8 cellular contexts compared by ENCODE assay signal in genomic region chr2:25078171-25079049, GRCh38. TPM values are rescaled to one million over a fixed set of nuclear protein-coding genes. Genes with fewer than 3 reads are reported as not detected.
DNase-seq lines count a peak whose midpoint lies in the region; ATAC-seq and TF ChIP-seq lines count a peak whose summit lies in the region.

No MANE protein-coding gene starts in this region.

- H3K27me3 Mint-ChIP-seq in activated CD8-positive, alpha-beta memory T cell treated with anti-CD3 and anti-CD28 coated beads, Interleukin-2, amount 10 ng/mL, durations not matched to agents 7 days and 5 days: peaks cover 44% of the 10 kb centered on the region
- peaks cover 19% of the 10 kb centered on the region in 2 donors for H3K27me3 Mint-ChIP-seq in CD4-positive, alpha-beta memory T cell

- H3K27me3 ChIP-seq in AG04450 (ENCODE audit: control insufficient read depth, insufficient read depth, low read length): peaks cover 40% of the 10 kb centered on the region
- peaks cover 13% of the 10 kb centered on the region for H3K27me3 ChIP-seq in CD4-positive, alpha-beta memory T cell (ENCODE audit: insufficient read depth, low read length)

- POLR2A ChIA-PET in AG04450 (lab: Yijun Ruan, JAX): interaction anchor here (0.5 to 1.3 kb wide), 4 partner anchors 21 to 94 kb away, joined by 3 to 4 read pairs (median 4); no protein-coding TSS in a partner anchor
- POLR2A ChIA-PET in CD4-positive, alpha-beta memory T cell (lab: Charles Lee; ENCODE audit: partially characterized antibody): no interaction called here

- TF ChIP-seq CTCF in AG04450 (IDR thresholded peaks at IDR 0.05; ENCODE audit: low read depth, low read length): no peak
- no peak for TF ChIP-seq CTCF in astrocyte of the spinal cord (IDR thresholded peaks at IDR 0.05; ENCODE audit: low read depth, low read length)

- in situ Hi-C loops in astrocyte of the spinal cord (cut with HindIII; ENCODE audit: low sequenced_read_pairs): no loop called here

- intact Hi-C loops in CD4-positive, alpha-beta memory T cell (cut with micrococcal nuclease): no loop called here

- no peaks in the 10 kb centered on the region for H3K9me3 ChIP-seq in AG04450 (ENCODE audit: control insufficient read depth, insufficient read depth, low read length)
- no peaks in the 10 kb centered on the region for H3K9me3 ChIP-seq in CD4-positive, alpha-beta memory T cell (ENCODE audit: control insufficient read depth in 1 of 2, low read length in 2 of 2)

- H3K27ac Mint-ChIP-seq in activated CD8-positive, alpha-beta memory T cell treated with anti-CD3 and anti-CD28 coated beads, Interleukin-2, amount 10 ng/mL, durations not matched to agents 7 days and 5 days: no peak overlapping the region
- no peak overlapping the region for H3K27ac Mint-ChIP-seq in CD4-positive, alpha-beta memory T cell

- DNase-seq in AG04450 (ENCODE audit: low read depth, low spot score): peak; percentile 72
- DNase-seq in NCI-H128 (lab: John Stamatoyannopoulos, UW; ENCODE audit: unreplicated experiment): peak; percentile 24
- DNase-seq in astrocyte of the spinal cord (ENCODE audit: low read depth, low spot score): peak; percentile 89
- DNase-seq in kidney tubule cell (ENCODE audit: low spot score): peak; percentile 84
- DNase-seq in activated CD8-positive, alpha-beta memory T cell treated with anti-CD3 and anti-CD28 coated beads, Interleukin-2, amount 10 ng/mL, durations not matched to agents 7 days and 5 days: no peak
- DNase-seq in CD4-positive, alpha-beta memory T cell: no peak
- DNase-seq in stimulated activated CD4-positive, alpha-beta T cell treated with anti-CD3 and anti-CD28 coated beads, Interleukin-4, amount 100 ng/mL, for 1 hour: no peak

- CTCF ChIA-PET in AG04450 (lab: Charles Lee): no interaction called here
- CTCF ChIA-PET in activated CD8-positive, alpha-beta memory T cell treated with anti-CD3 and anti-CD28 coated beads, Interleukin-2, amount 10 ng/mL, durations not matched to agents 7 days and 5 days (lab: Charles Lee): no interaction called here
- CTCF ChIA-PET in CD4-positive, alpha-beta memory T cell (lab: Charles Lee; ENCODE audit: partially characterized antibody): no interaction called here

- H3K36me3 ChIP-seq in CD4-positive, alpha-beta memory T cell (ENCODE audit: insufficient read depth, low read length): no peaks in the 10 kb centered on the region

- H3K4me3 ChIP-seq in AG04450 (ENCODE audit: low read depth, low read length): 0 out of 2 replicates have a peak overlapping the region, but pooled peaks have one; percentile 7
- no peak overlapping the region for H3K4me3 ChIP-seq in astrocyte of the spinal cord (ENCODE audit: low read depth, low read length)
- H3K4me3 ChIP-seq in CD4-positive, alpha-beta memory T cell (ENCODE audit: low read length in 2 of 2): no peak overlapping the region

- H3K4me1 ChIP-seq in CD4-positive, alpha-beta memory T cell (ENCODE audit: insufficient read depth, low read length): no peaks in the 10 kb centered on the region

- peak overlapping the region; percentile 83 for H3K27ac ChIP-seq in AG04450 (ENCODE audit: low read depth, low read length)
- no peak overlapping the region for H3K27ac ChIP-seq in CD4-positive, alpha-beta memory T cell (ENCODE audit: low read depth, low read length)

- H3K36me3 Mint-ChIP-seq in activated CD8-positive, alpha-beta memory T cell treated with anti-CD3 and anti-CD28 coated beads, Interleukin-2, amount 10 ng/mL, durations not matched to agents 7 days and 5 days: no peaks in the 10 kb centered on the region
- no peaks in the 10 kb centered on the region for H3K36me3 Mint-ChIP-seq in CD4-positive, alpha-beta memory T cell

- ATAC-seq in activated CD8-positive, alpha-beta memory T cell treated with anti-CD3 and anti-CD28 coated beads, Interleukin-2, amount 10 ng/mL, durations not matched to agents 7 days and 5 days: no peak
- ATAC-seq in HG03432 (IDR thresholded peaks at IDR 0.05; ENCODE audit: unreplicated experiment): no peak

- H3K4me1 Mint-ChIP-seq in activated CD8-positive, alpha-beta memory T cell treated with anti-CD3 and anti-CD28 coated beads, Interleukin-2, amount 10 ng/mL, durations not matched to agents 7 days and 5 days: no peaks in the 10 kb centered on the region
- no peaks in the 10 kb centered on the region for H3K4me1 Mint-ChIP-seq in CD4-positive, alpha-beta memory T cell

- H3K4me3 Mint-ChIP-seq in activated CD8-positive, alpha-beta memory T cell treated with anti-CD3 and anti-CD28 coated beads, Interleukin-2, amount 10 ng/mL, durations not matched to agents 7 days and 5 days: no peak overlapping the region
- no peak overlapping the region for H3K4me3 Mint-ChIP-seq in CD4-positive, alpha-beta memory T cell

- H3K9me3 Mint-ChIP-seq in activated CD8-positive, alpha-beta memory T cell treated with anti-CD3 and anti-CD28 coated beads, Interleukin-2, amount 10 ng/mL, durations not matched to agents 7 days and 5 days (ENCODE audit: low read depth): no peaks in the 10 kb centered on the region
- no peaks in the 10 kb centered on the region for H3K9me3 Mint-ChIP-seq in CD4-positive, alpha-beta memory T cell

RNA-seq across cellular contexts. Expression of gene EFR3B, which starts 36.5 kb away (rescaled TPM):
- 0.09 and 0.14 TPM in 2 replicates for polyA plus RNA-seq in AG04450 (2011; rRNA removed)
- 0.64 and 0.70 TPM in 2 replicates for polyA minus RNA-seq in AG04450 (2011; rRNA and poly(A)+ RNA removed)
- total RNA-seq in activated CD8-positive, alpha-beta memory T cell treated with anti-CD3 and anti-CD28 coated beads, Interleukin-2, amount 10 ng/mL, durations not matched to agents 7 days and 5 days: under 1 TPM; 0.23 to 0.61 TPM
- total RNA-seq in CD4-positive, alpha-beta memory T cell: under 1 TPM; 0.12 to 0.14 TPM
- polyA plus RNA-seq in CD4-positive, alpha-beta memory T cell: under 1 TPM in 1 of 2 donors, not detected in 1; 0.07 TPM

Comparison
In these comparisons a context has a peak if more than half of its experiments do, and no peak if none do; other contexts are left out.
1. DNase-seq: peak in AG04450 (single experiment), NCI-H128 (single experiment), astrocyte of the spinal cord (single experiment) and kidney tubule cell (single experiment); none in activated CD8-positive, alpha-beta memory T cell treated with anti-CD3 and anti-CD28 coated beads, Interleukin-2, amount 10 ng/mL, durations not matched to agents 7 days and 5 days (single experiment), CD4-positive, alpha-beta memory T cell (0 of 5) and stimulated activated CD4-positive, alpha-beta T cell treated with anti-CD3 and anti-CD28 coated beads, Interleukin-4, amount 100 ng/mL, for 1 hour (single experiment).